ENCODE assay signal across 8 cellular contexts in genomic region chr12:2752676-2753371, GRCh38. TPM values are rescaled to one million over a fixed set of nuclear protein-coding genes. Genes with fewer than 3 reads are reported as not detected.
A peak's percentile ranks its signal among the peaks of the same experiment; 100 is the strongest.
DNase-seq lines count a peak whose midpoint lies in the region; ATAC-seq and TF ChIP-seq lines count a peak whose summit lies in the region.

No MANE protein-coding gene starts in this region.

- H3K4me1 ChIP-seq in NT2/D1 (ENCODE audit: insufficient read depth, insufficient read length) (peaks cover 8% of the 10 kb centered on the region), esophagus muscularis mucosa (peaks cover 0 to 10% (median 1%) of the 10 kb centered on the region in 4 donors)

- peaks cover under 1 to 19% (median 7%) of the 10 kb centered on the region in 7 donors for H3K9me3 Mint-ChIP-seq in naive B cell

- intact Hi-C loops in esophagus muscularis mucosa (cut with DNase I) = no loop called here

- DNase-seq in GM20000 (ENCODE audit: low spot score) (peak; percentile 81), NT2/D1 (ENCODE audit: low read depth, low spot score) (peak; percentile 94), activated T-cell treated with anti-CD3 and anti-CD28 coated beads for 48 hours (ENCODE audit: low read depth) (peak; percentile 71), esophagus muscularis mucosa (ENCODE audit: extremely low spot score) (peak; percentile 92), naive B cell (peak; percentile 50), DMS153 (lab: John Stamatoyannopoulos, UW) (no peak)
- peak; percentile 53 for DNase-seq in stimulated activated CD8-positive, alpha-beta memory T cell treated with anti-CD3 and anti-CD28 coated beads, Interleukin-7, amount 100 ng/mL, for 24 hours (ENCODE audit: low read depth)

- H3K4me3 Mint-ChIP-seq in naive B cell = peak overlapping the region in 1 of 8 donors; percentile 55

- TF ChIP-seq EP300 in esophagus muscularis mucosa (IDR thresholded peaks at IDR 0.05) = no peak

- peaks cover 0 to 11% (median 2%) of the 10 kb centered on the region in 3 donors for H3K4me1 Mint-ChIP-seq in naive B cell

- peak; percentile 70 to 72 for ATAC-seq in naive B cell (ENCODE audit: low read depth in 2 of 2)
- no peak for ATAC-seq in GM18861 (IDR thresholded peaks at IDR 0.05; ENCODE audit: unreplicated experiment)

- 5% methylated on average over 12 of the region's 58 CpGs for WGBS in esophagus muscularis mucosa

- peaks cover 7 to 29% of the 10 kb centered on the region in 2 donors for H3K36me3 Mint-ChIP-seq in naive B cell

- H3K27ac Mint-ChIP-seq in naive B cell = no peak overlapping the region

- no peak overlapping the region for H3K4me3 ChIP-seq in NT2/D1 (ENCODE audit: insufficient read length, low read depth)
- H3K4me3 ChIP-seq in esophagus muscularis mucosa = no peak overlapping the region

- TF ChIP-seq POLR2A in esophagus muscularis mucosa (IDR thresholded peaks at IDR 0.05; ENCODE audit: low read depth) = no peak

- H3K36me3 ChIP-seq in NT2/D1 (ENCODE audit: insufficient read depth, insufficient read length, low read length) (no peaks in the 10 kb centered on the region), esophagus muscularis mucosa (no peaks in the 10 kb centered on the region)

- H3K27me3 Mint-ChIP-seq in naive B cell = peaks cover 43 to 78% (median 67%) of the 10 kb centered on the region in 3 donors

- H3K9ac ChIP-seq in NT2/D1 (ENCODE audit: insufficient read length, low read depth) = no peak overlapping the region

- H3K27me3 ChIP-seq in NT2/D1 (ENCODE audit: insufficient read depth, insufficient read length) (peaks cover 98% of the 10 kb centered on the region), esophagus muscularis mucosa (peaks cover 0 to 21% (median 0%) of the 10 kb centered on the region in 4 donors)

- no peaks in the 10 kb centered on the region for H3K9me3 ChIP-seq in NT2/D1 (ENCODE audit: insufficient read depth, low read length)
- H3K9me3 ChIP-seq in esophagus muscularis mucosa = no peaks in the 10 kb centered on the region

- TF ChIP-seq CTCF in GM20000 (IDR thresholded peaks at IDR 0.05; ENCODE audit: extremely low read depth, missing control alignments) = no peak
- peak in 1 of 3 experiments; percentile 3 for TF ChIP-seq CTCF in esophagus muscularis mucosa (IDR thresholded peaks at IDR 0.05)

- H3K27ac ChIP-seq in esophagus muscularis mucosa (replicated peaks in 1 of 4) = no peak overlapping the region

RNA-seq across cellular contexts. Expression of gene FKBP4, which starts 41.9 kb away (rescaled TPM):
- total RNA-seq in esophagus muscularis mucosa = 10 to 100 TPM; 28.7 to 53.3 (median 36.7) TPM
- polyA plus RNA-seq in naive B cell (ENCODE audit: low read depth in 6 of 6) = 10 to 100 TPM; 29.4 to 40.7 (median 37.4) TPM

RNA-seq across cellular contexts. Expression of gene ITFG2, which starts 59.6 kb away (rescaled TPM):
- total RNA-seq in esophagus muscularis mucosa = 10 to 100 TPM; 13.6 to 26.2 (median 21.8) TPM
- 100 to 1,000 TPM in 2 of 6 donors, 10 to 100 TPM in 4; 66.7 to 108 (median 74.7) TPM for polyA plus RNA-seq in naive B cell (ENCODE audit: low read depth in 6 of 6)
